Comparison of ENCODE assay signal across 9 cellular contexts in genomic region chr7:94297397-94297838, GRCh38.
DNase-seq lines count a peak whose midpoint lies in the region; ATAC-seq and TF ChIP-seq lines count a peak whose summit lies in the region.
"Had no signal": no experiment of that assay in that cellular context is flagged by ENCODE, and none has a peak within 500 bp of the region (broad histone marks: within the 10 kb centered on the region; RNA-seq: fewer than 3 reads in every experiment).

No MANE protein-coding gene starts in this region.

- intact Hi-C loops in esophagus muscularis mucosa (cut with DNase I), result loop anchor here (5.0 kb wide), 1 partner anchor 80 kb away; no protein-coding TSS in a partner anchor

- no peak for TF ChIP-seq POLR2A in esophagus muscularis mucosa (IDR thresholded peaks at IDR 0.05; ENCODE audit: low read depth)

- peaks cover 22 to 69% (median 67%) of the 10 kb centered on the region in 4 donors for H3K4me1 ChIP-seq in esophagus muscularis mucosa
- H3K4me1 ChIP-seq in mucosa of rectum (ENCODE audit: control insufficient read depth in 2 of 2, insufficient read depth in 2 of 2, low read length in 2 of 2), result peaks cover 2 to 3% of the 10 kb centered on the region in 2 donors
- no peaks in the 10 kb centered on the region for H3K4me1 ChIP-seq in urinary bladder (ENCODE audit: insufficient read depth)
- H3K4me1 ChIP-seq in H9 (ENCODE audit: insufficient read depth, low read length), result peaks cover 5% of the 10 kb centered on the region; the same call in 1 of the 2 replicates

- no peak overlapping the region for H2BK12ac ChIP-seq in H9 (ENCODE audit: insufficient read length, low read depth, low read length)

- H3K9me3 ChIP-seq in esophagus muscularis mucosa, result no peaks in the 10 kb centered on the region
- no peaks in the 10 kb centered on the region for H3K9me3 ChIP-seq in mucosa of rectum (ENCODE audit: control insufficient read depth in 2 of 2, low read length in 2 of 2)
- no peaks in the 10 kb centered on the region for H3K9me3 ChIP-seq in H9 (ENCODE audit: control insufficient read depth, low read depth, low read length)

- no peak overlapping the region for H3K56ac ChIP-seq in H9 (ENCODE audit: insufficient read length, low read depth, low read length)

- H3K36me3 Mint-ChIP-seq in H9 (ENCODE audit: insufficient read depth in 1 of 3, low read depth in 3 of 3), result no peaks in the 10 kb centered on the region

- H3K4me1 Mint-ChIP-seq in H9, result peaks cover 20% of the 10 kb centered on the region in 2 experiments

- no peak overlapping the region for H3K27ac Mint-ChIP-seq in H9

- no peaks in the 10 kb centered on the region for H3K23me2 ChIP-seq in H9 (ENCODE audit: insufficient read length, low read depth, low read length, poor library complexity, severe bottlenecking)

- H3K79me2 ChIP-seq in H9 (ENCODE audit: insufficient read depth, low read length), result no peaks in the 10 kb centered on the region

- H2BK5ac ChIP-seq in H9 (ENCODE audit: insufficient read length, low read length), result no peak overlapping the region

- WGBS in esophagus muscularis mucosa, result 8% methylated on average over 5 of the region's 5 CpGs
- WGBS in urinary bladder, result 23% methylated on average over 5 of the region's 5 CpGs
- WGBS in H9 (ENCODE audit: extremely low coverage, insufficient read length, low lambda C conversion rate), result no CpG with 5 or more reads among the region's 5 CpGs

- DNase-seq in M059J (ENCODE audit: low read depth) (peak; percentile 98), esophagus muscularis mucosa (ENCODE audit: extremely low spot score) (no peak), H9 (no peak), Kasumi-1 (lab: John Stamatoyannopoulos, UW) (no peak), NAMALWA (ENCODE audit: low spot score) (no peak)
- DNase-seq: activated naive CD4-positive, alpha-beta T cell treated with anti-CD3 and anti-CD28 coated beads, Interleukin-2, amount 50 U/mL, for 16 hours had no signal

- H2BK15ac ChIP-seq in H9 (ENCODE audit: low read depth, low read length), result no peak overlapping the region

- H3K27ac ChIP-seq in esophagus muscularis mucosa (replicated peaks in 1 of 4) (peak overlapping the region; percentile 84 to 90 (median 86)), mucosa of rectum (ENCODE audit: low read depth in 2 of 2, low read length in 2 of 2) (peak overlapping the region; percentile 59 to 61), urinary bladder (ENCODE audit: low read depth) (peak overlapping the region; percentile 16), H9 (ENCODE audit: insufficient read length, low read depth, low read length) (no peak overlapping the region)

- no peak overlapping the region for H2BK20ac ChIP-seq in H9 (ENCODE audit: low read depth, low read length, poor library complexity, severe bottlenecking)

- no peak for TF ChIP-seq CTCF in esophagus muscularis mucosa (IDR thresholded peaks at IDR 0.05)
- no peak for TF ChIP-seq CTCF in H9 (conservative IDR thresholded peaks at IDR 0.05)

- H2AFZ ChIP-seq in H9 (ENCODE audit: low read length), result no peak overlapping the region

- H4K8ac ChIP-seq in H9 (replicated peaks; ENCODE audit: insufficient read length, low read depth, low read length), result no peak overlapping the region

- no peaks in the 10 kb centered on the region for H3K9me3 Mint-ChIP-seq in H9

- H3K23ac ChIP-seq in H9 (ENCODE audit: insufficient read length, low read depth, low read length), result no peak overlapping the region

- peak overlapping the region; percentile 13 to 41 (median 39) for H3K4me3 ChIP-seq in esophagus muscularis mucosa
- H3K4me3 ChIP-seq in mucosa of rectum (ENCODE audit: low read length in 2 of 2), result no peak overlapping the region
- H3K4me3 ChIP-seq in urinary bladder (ENCODE audit: low read depth, low read length), result no peak overlapping the region

- H3K27me3 ChIP-seq in esophagus muscularis mucosa (no peaks in the 10 kb centered on the region), mucosa of rectum (ENCODE audit: control insufficient read depth in 2 of 2, insufficient read depth in 2 of 2, low read length in 2 of 2) (no peaks in the 10 kb centered on the region), H9 (ENCODE audit: insufficient read depth, low read length) (no peaks in the 10 kb centered on the region)

- H4K20me1 ChIP-seq in H9 (ENCODE audit: control insufficient read depth, insufficient read depth, insufficient read length), result no peaks in the 10 kb centered on the region

- H3K36me3 ChIP-seq in esophagus muscularis mucosa, result no peaks in the 10 kb centered on the region
- H3K36me3 ChIP-seq in mucosa of rectum (ENCODE audit: control insufficient read depth in 2 of 2, insufficient read depth in 2 of 2, low read length in 2 of 2), result no peaks in the 10 kb centered on the region
- no peaks in the 10 kb centered on the region for H3K36me3 ChIP-seq in urinary bladder (ENCODE audit: insufficient read depth)

- H3K27me3 Mint-ChIP-seq in H9 (ENCODE audit: low read depth), result no peaks in the 10 kb centered on the region

- H3K14ac ChIP-seq in H9 (ENCODE audit: insufficient read depth, low read length), result no peak overlapping the region

- H3K4me2 ChIP-seq in H9 (ENCODE audit: insufficient read depth, insufficient read length, low read length), result no peak overlapping the region

- H2BK120ac ChIP-seq in H9 (ENCODE audit: low read depth, low read length, poor library complexity, severe bottlenecking), result no peak overlapping the region

- no peak overlapping the region for H4K5ac ChIP-seq in H9 (ENCODE audit: insufficient read length, low read depth, low read length)

- TF ChIP-seq EP300 in esophagus muscularis mucosa (IDR thresholded peaks at IDR 0.05), result no peak

- no peak overlapping the region for H3K4me3 Mint-ChIP-seq in H9

- H3K9ac ChIP-seq in mucosa of rectum (ENCODE audit: low read depth in 1 of 2, low read length in 2 of 2), result no peak overlapping the region
- H3K9ac ChIP-seq in H9 (ENCODE audit: extremely low read depth, insufficient read length, low read length), result no peak overlapping the region

- H3T11ph ChIP-seq in H9 (ENCODE audit: low read length), result no peak overlapping the region

- no peak overlapping the region for H2AK5ac ChIP-seq in H9 (ENCODE audit: insufficient read length, low read length)

- ATAC-seq in GM18873 (IDR thresholded peaks at IDR 0.05; ENCODE audit: low FRiP score, unreplicated experiment), result no peak

- no peak overlapping the region for H4K91ac ChIP-seq in H9 (ENCODE audit: insufficient read length, low read depth, low read length)

- H3K79me1 ChIP-seq in H9 (ENCODE audit: insufficient read depth, low read depth, low read length, poor library complexity, severe bottlenecking), result no peaks in the 10 kb centered on the region

- H3K18ac ChIP-seq in H9 (ENCODE audit: insufficient read length, low read depth, low read length), result no peak overlapping the region

- H3K4ac ChIP-seq in H9 (ENCODE audit: low read depth, low read length), result no peak overlapping the region

Comparison
In these comparisons a context has a peak if more than half of its experiments do, and no peak if none do; other contexts are left out.
1. H3K4me3 ChIP-seq: peak in esophagus muscularis mucosa (4 of 4); none in mucosa of rectum (0 of 2) and urinary bladder (single experiment).